In genomic region chr11:70397336-70397982, GRCh38 we compare ENCODE assay signal across 8 cellular contexts. TPM values are rescaled to one million over a fixed set of nuclear protein-coding genes. Genes with fewer than 3 reads are reported as not detected.
DNase-seq lines count a peak whose midpoint lies in the region; ATAC-seq and TF ChIP-seq lines count a peak whose summit lies in the region.

No MANE protein-coding gene starts in this region.

- BruUV-seq in Panc1 (replicated peaks; lab: Mats Ljungman, UMichigan), result TSS peak; percentile 73

- H3K27ac ChIP-seq in Panc1 (ENCODE audit: low read length), result peak overlapping the region; percentile 95
- H3K27ac ChIP-seq in coronary artery, result peak overlapping the region; percentile 91 to 93

- no peaks in the 10 kb centered on the region for H3K27me3 ChIP-seq in Panc1 (ENCODE audit: control insufficient read depth, insufficient read depth, low read length)

- POLR2A ChIA-PET in AG04449 (lab: Yijun Ruan, JAX), result interaction anchor here (0.5 to 0.8 kb wide), 2 partner anchors 15 to 18 kb away, joined by 3 to 4 read pairs; no protein-coding TSS in a partner anchor
- POLR2A ChIA-PET in Panc1 (lab: Charles Lee), result interaction anchor here (0.6 kb wide), 1 partner anchor 55 kb away, joined by 3 read pairs; no protein-coding TSS in a partner anchor

- ATAC-seq in GM18909 (IDR thresholded peaks at IDR 0.05; ENCODE audit: poor library complexity, unreplicated experiment) (peak; percentile 3), Panc1 (peak; percentile 28), mucosa of descending colon (peak; percentile 21), GM21367 (IDR thresholded peaks at IDR 0.05; ENCODE audit: unreplicated experiment) (no peak), HG02938 (IDR thresholded peaks at IDR 0.05; ENCODE audit: unreplicated experiment) (no peak)

- H3K4me1 ChIP-seq in Panc1 (ENCODE audit: control insufficient read depth, insufficient read depth, low read length) (peaks cover 20% of the 10 kb centered on the region), mucosa of descending colon (ENCODE audit: low read depth) (peaks cover 16% of the 10 kb centered on the region)

- in situ Hi-C loops in Panc1 (cut with HindIII; ENCODE audit: low pct_unique_long_range_greater_than_20kb, low sequenced_read_pairs), result no loop called here

- peak overlapping the region; percentile 64 for H3K4me3 ChIP-seq in AG04449 (ENCODE audit: low read depth, low read length)
- peak overlapping the region; percentile 80 to 96 for H3K4me3 ChIP-seq in Panc1 (ENCODE audit: low read depth in 2 of 2, low read length in 2 of 2)
- peak overlapping the region; percentile 96 for H3K4me3 ChIP-seq in coronary artery
- H3K4me3 ChIP-seq in mucosa of descending colon, result peak overlapping the region; percentile 62

- CTCF ChIA-PET in AG04449 (lab: Yijun Ruan, JAX) (interaction anchor here (1.0 to 2.0 kb wide), 3 partner anchors 13 to 17 kb away, joined by 3 to 5 read pairs (median 3); no protein-coding TSS in a partner anchor), Panc1 (lab: Charles Lee) (interaction anchor here (0.6 kb wide), 1 partner anchor 13 kb away, joined by 5 read pairs; no protein-coding TSS in a partner anchor)

- no peaks in the 10 kb centered on the region for H3K9me3 ChIP-seq in Panc1 (ENCODE audit: control insufficient read depth, insufficient read depth, low read depth, low read length)
- no peaks in the 10 kb centered on the region for H3K9me3 ChIP-seq in mucosa of descending colon

- DNase-seq in AG04449 (ENCODE audit: low read depth, low spot score) (no peak), Panc1 (ENCODE audit: low read depth, low spot score) (no peak), coronary artery (ENCODE audit: low spot score) (no peak), mucosa of descending colon (peak in 2 of 3 donors; percentile 26 to 38)
- DNase-seq in activated CD4-positive, alpha-beta T cell treated with anti-CD3 and anti-CD28 coated beads for 1 hour, result no peak

- TF ChIP-seq CTCF in AG04449 (IDR thresholded peaks at IDR 0.05; ENCODE audit: insufficient read depth, low read length, missing control alignments) (no peak), Panc1 (IDR thresholded peaks at IDR 0.05) (no peak), coronary artery (IDR thresholded peaks at IDR 0.05) (no peak), mucosa of descending colon (IDR thresholded peaks at IDR 0.05) (no peak)

- intact Hi-C loops in Panc1 (cut with micrococcal nuclease; ENCODE audit: unreplicated experiment), result no loop called here
- intact Hi-C loops in mucosa of descending colon (cut with DNase I, micrococcal nuclease), result no loop called here

- 0 out of 2 replicates have a peak, but pooled peaks cover 2% of the 10 kb centered on the region for H3K36me3 ChIP-seq in Panc1 (ENCODE audit: control insufficient read depth, insufficient read depth, low read length)
- no peaks in the 10 kb centered on the region for H3K36me3 ChIP-seq in mucosa of descending colon (ENCODE audit: low read depth)

RNA-seq across cellular contexts. Expression of gene CTTN, which starts 0.9 kb away (rescaled TPM):
- 503 TPM for total RNA-seq in Panc1 (2021; ENCODE audit: unreplicated experiment)
- polyA plus RNA-seq in Panc1 (2012; ENCODE audit: insufficient read length), result 500 TPM
- 100 to 1,000 TPM; 223 to 314 (median 280) TPM for total RNA-seq in mucosa of descending colon

Comparison
In these comparisons a context has a peak if more than half of its experiments do, and no peak if none do; other contexts are left out.
1. DNase-seq: peak in mucosa of descending colon (2 of 3); none in AG04449 (single experiment), Panc1 (single experiment), coronary artery (single experiment) and activated CD4-positive, alpha-beta T cell treated with anti-CD3 and anti-CD28 coated beads for 1 hour (single experiment).
2. ATAC-seq: peak in GM18909 (single experiment), Panc1 (single experiment) and mucosa of descending colon (single experiment); none in GM21367 (single experiment) and HG02938 (single experiment).
3. Peak in every context shown above with its lines, with median percentiles within 50 percentile points of each other: H3K4me3 ChIP-seq.